10 cellular contexts compared by ENCODE assay signal in the genomic region with DNA sequence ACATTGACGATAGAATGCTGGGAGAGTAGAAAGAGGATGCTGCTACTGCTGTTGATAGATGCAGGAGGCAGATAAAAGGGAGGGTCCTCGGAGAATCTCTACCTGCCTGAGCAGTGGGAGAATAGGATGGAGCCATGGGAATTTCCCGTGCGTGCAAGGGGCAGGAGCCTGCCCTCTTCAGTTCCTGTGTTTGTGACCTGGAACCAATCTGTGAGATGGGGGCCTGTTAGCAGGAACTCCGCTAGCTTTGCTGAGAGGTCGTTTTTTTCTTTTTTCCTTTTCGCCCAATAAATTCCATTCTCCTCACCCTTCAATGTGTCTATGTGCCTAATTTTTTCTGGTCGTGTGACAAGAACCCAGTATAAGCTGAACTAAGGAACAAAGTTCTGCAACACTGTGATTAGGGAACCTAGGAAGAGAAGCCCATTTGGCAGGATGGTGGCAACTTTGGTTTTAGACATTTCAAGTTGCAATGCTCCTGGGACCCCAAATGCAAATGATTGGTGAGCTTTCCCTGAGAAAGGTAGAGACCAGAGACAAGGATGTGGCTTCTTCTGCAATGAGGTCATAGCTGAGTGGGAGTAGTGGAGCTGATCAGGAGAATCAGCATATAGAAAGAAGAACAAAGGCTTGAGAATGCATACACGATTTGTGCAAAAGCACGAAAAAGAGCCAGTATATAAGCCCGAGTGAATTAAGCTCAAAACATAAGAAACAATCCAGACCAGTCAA. TPM values are rescaled to one million over a fixed set of nuclear protein-coding genes. Genes with fewer than 3 reads are reported as not detected.
DNase-seq lines count a peak whose midpoint lies in the region; ATAC-seq and TF ChIP-seq lines count a peak whose summit lies in the region.
"Had no signal": no experiment of that assay in that cellular context is flagged by ENCODE, and none has a peak within 500 bp of the region (broad histone marks: within the 10 kb centered on the region; RNA-seq: fewer than 3 reads in every experiment).

No MANE protein-coding gene starts in this region.

- peak; percentile 16 for DNase-seq in fibroblast of pulmonary artery (ENCODE audit: low read depth)
- DNase-seq in AML-193 (lab: John Stamatoyannopoulos, UW) = no peak
- no peak for DNase-seq in DMS53 treated with DMSO at 0.1 percent for 48 hours (lab: John Stamatoyannopoulos, UW; ENCODE audit: unreplicated experiment)
- no peak for DNase-seq in dorsolateral prefrontal cortex
- DNase-seq in midbrain (lab: John Stamatoyannopoulos, UW) = no peak
- DNase-seq: NCI-H510A, T-helper 9 cell had no signal

- no peak overlapping the region for H3K27ac ChIP-seq in dorsolateral prefrontal cortex

- H3K27me3 ChIP-seq in dorsolateral prefrontal cortex = no peaks in the 10 kb centered on the region

- H3K4me3 ChIP-seq in fibroblast of pulmonary artery (replicated peaks; ENCODE audit: low read depth, low read length) (no peak overlapping the region), dorsolateral prefrontal cortex (no peak overlapping the region)

- ATAC-seq in GM18511 (IDR thresholded peaks at IDR 0.05; ENCODE audit: unreplicated experiment) = peak; percentile 92
- ATAC-seq in GM21526 (IDR thresholded peaks at IDR 0.05; ENCODE audit: low FRiP score, unreplicated experiment) = peak; percentile 69
- peak; percentile 71 for ATAC-seq in HG03135 (IDR thresholded peaks at IDR 0.05; ENCODE audit: unreplicated experiment)

- TF ChIP-seq CTCF in fibroblast of pulmonary artery (IDR thresholded peaks at IDR 0.05; ENCODE audit: low read length, missing control alignments) (no peak), dorsolateral prefrontal cortex (IDR thresholded peaks at IDR 0.05 in 54 of 56, conservative IDR thresholded peaks at IDR 0.05 in 2 of 56; ENCODE audit: low read depth in 1 of 56, partially characterized antibody in 56 of 56) (no peak)

- intact Hi-C loops in dorsolateral prefrontal cortex (cut with DNase I) = no loop called here

RNA-seq across cellular contexts. Expression of a gene that starts 23.9 kb away (rescaled TPM):
- 10 to 100 TPM in 86 of 120 experiments, 1 to 10 TPM in 34; 5.8 to 22.6 (median 11.5) TPM for total RNA-seq in dorsolateral prefrontal cortex
